In the genomic region with DNA sequence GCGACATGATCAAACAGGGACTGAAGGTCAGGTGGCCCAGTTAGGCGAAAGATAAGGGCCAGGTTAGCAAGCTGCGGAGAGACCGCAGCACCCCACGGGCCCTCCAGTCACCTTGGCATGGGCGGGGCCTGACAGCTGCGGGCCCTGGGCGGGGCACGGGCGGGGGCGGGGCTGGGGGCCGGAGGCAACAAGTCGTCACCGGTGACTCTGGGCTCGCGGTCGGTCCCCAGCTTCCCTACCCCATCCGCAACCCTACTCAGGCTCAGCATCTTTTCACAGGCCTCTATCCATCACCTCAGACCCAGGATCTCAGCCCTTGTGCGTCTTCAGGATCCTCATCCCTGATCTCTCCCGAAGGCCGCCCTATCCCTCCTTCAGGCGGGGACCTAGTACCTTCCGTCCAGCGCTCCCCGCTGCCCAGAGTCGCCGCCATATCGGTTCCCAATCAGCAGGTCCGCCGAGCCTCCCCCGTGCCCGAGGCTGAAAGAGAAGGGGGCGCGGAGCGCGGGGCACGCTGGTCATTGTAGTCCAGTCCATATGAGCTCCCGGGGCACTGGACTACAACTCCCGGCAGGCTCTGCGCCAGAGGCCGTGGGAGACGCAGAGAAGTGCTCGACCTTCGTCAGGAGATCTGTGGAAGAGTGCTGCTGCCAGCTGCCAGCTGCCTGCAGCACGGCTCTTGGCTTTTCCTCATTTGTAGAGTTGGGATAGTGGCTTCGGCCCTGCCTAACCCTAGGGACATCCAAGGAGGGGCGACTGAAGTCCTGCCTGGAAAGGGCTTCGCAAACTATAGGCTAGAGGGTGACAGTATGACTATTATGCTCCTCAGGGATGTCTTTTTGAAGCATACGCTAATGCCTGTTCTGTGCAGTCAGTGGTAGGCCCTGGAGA, we compare ENCODE assay signal across 1 cellular context.
TF ChIP-seq lines count a peak whose summit lies in the region.

A gene (minus strand): TSS at position 513 of the 891 bp plus-strand sequence. CDS start 80 bp downstream, at position 433.

TF ChIP-seq in HepG2, 621 proteins besides CTCF, POLR2A, EP300 and RAD21 (continued from another document):
- TF ChIP-seq, protein P1, sequence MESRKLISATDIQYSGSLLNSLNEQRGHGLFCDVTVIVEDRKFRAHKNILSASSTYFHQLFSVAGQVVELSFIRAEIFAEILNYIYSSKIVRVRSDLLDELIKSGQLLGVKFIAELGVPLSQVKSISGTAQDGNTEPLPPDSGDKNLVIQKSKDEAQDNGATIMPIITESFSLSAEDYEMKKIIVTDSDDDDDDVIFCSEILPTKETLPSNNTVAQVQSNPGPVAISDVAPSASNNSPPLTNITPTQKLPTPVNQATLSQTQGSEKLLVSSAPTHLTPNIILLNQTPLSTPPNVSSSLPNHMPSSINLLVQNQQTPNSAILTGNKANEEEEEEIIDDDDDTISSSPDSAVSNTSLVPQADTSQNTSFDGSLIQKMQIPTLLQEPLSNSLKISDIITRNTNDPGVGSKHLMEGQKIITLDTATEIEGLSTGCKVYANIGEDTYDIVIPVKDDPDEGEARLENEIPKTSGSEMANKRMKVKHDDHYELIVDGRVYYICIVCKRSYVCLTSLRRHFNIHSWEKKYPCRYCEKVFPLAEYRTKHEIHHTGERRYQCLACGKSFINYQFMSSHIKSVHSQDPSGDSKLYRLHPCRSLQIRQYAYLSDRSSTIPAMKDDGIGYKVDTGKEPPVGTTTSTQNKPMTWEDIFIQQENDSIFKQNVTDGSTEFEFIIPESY (CRISPR knock-in tag; IDR thresholded peaks at IDR 0.05): 0 out of 2 replicates have a peak, but pooled peaks have one; percentile 29
- TF ChIP-seq, protein P2, sequence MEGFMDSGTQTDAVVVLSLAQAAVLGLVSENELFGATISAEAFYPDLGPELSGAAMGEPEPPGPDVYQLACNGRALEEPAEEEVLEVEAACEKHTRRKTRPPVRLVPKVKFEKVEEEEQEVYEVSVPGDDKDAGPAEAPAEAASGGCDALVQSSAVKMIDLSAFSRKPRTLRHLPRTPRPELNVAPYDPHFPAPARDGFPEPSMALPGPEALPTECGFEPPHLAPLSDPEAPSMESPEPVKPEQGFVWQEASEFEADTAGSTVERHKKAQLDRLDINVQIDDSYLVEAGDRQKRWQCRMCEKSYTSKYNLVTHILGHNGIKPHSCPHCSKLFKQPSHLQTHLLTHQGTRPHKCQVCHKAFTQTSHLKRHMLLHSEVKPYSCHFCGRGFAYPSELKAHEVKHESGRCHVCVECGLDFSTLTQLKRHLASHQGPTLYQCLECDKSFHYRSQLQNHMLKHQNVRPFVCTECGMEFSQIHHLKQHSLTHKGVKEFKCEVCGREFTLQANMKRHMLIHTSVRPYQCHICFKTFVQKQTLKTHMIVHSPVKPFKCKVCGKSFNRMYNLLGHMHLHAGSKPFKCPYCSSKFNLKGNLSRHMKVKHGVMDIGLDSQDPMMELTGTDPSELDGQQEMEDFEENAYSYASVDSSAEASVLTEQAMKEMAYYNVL (CRISPR knock-in tag; IDR thresholded peaks at IDR 0.05; ENCODE audit: borderline replicate concordance): peak; percentile 60; the same call in 1 of the 2 replicates
- TF ChIP-seq POLR2AphosphoS5 (IDR thresholded peaks at IDR 0.05; ENCODE audit: low read depth, low read length): peak; percentile 84
- peak; percentile 82; the same call in 1 of the 2 replicates for TF ChIP-seq ZSCAN21 (CRISPR knock-in tag; IDR thresholded peaks at IDR 0.05; ENCODE audit: borderline replicate concordance)
- TF ChIP-seq, protein P3, sequence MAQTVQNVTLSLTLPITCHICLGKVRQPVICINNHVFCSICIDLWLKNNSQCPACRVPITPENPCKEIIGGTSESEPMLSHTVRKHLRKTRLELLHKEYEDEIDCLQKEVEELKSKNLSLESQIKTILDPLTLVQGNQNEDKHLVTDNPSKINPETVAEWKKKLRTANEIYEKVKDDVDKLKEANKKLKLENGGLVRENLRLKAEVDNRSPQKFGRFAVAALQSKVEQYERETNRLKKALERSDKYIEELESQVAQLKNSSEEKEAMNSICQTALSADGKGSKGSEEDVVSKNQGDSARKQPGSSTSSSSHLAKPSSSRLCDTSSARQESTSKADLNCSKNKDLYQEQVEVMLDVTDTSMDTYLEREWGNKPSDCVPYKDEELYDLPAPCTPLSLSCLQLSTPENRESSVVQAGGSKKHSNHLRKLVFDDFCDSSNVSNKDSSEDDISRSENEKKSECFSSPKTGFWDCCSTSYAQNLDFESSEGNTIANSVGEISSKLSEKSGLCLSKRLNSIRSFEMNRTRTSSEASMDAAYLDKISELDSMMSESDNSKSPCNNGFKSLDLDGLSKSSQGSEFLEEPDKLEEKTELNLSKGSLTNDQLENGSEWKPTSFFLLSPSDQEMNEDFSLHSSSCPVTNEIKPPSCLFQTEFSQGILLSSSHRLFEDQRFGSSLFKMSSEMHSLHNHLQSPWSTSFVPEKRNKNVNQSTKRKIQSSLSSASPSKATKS (CRISPR knock-in tag; IDR thresholded peaks at IDR 0.05): no peak
- 0 out of 2 replicates have a peak, but pooled peaks have one; percentile 14 for TF ChIP-seq ZNF354B (CRISPR knock-in tag; IDR thresholded peaks at IDR 0.05)
- TF ChIP-seq ZNF556 (CRISPR knock-in tag; IDR thresholded peaks at IDR 0.05; ENCODE audit: borderline replicate concordance): 0 out of 2 replicates have a peak, but pooled peaks have one; percentile 33
- peak; percentile 91 for TF ChIP-seq HCFC1 (IDR thresholded peaks at IDR 0.05; ENCODE audit: low read depth, low read length)
- no peak for TF ChIP-seq STAG1 (CRISPR knock-in tag; IDR thresholded peaks at IDR 0.05)
- TF ChIP-seq, protein P4, sequence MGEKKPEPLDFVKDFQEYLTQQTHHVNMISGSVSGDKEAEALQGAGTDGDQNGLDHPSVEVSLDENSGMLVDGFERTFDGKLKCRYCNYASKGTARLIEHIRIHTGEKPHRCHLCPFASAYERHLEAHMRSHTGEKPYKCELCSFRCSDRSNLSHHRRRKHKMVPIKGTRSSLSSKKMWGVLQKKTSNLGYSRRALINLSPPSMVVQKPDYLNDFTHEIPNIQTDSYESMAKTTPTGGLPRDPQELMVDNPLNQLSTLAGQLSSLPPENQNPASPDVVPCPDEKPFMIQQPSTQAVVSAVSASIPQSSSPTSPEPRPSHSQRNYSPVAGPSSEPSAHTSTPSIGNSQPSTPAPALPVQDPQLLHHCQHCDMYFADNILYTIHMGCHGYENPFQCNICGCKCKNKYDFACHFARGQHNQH (CRISPR knock-in tag; IDR thresholded peaks at IDR 0.05): peak; percentile 72; the same call in 1 of the 2 replicates
- 0 out of 2 replicates have a peak, but pooled peaks have one; percentile 20 for TF ChIP-seq CBX5 (CRISPR knock-in tag; IDR thresholded peaks at IDR 0.05; ENCODE audit: borderline replicate concordance)
- TF ChIP-seq ZNF777 (CRISPR knock-in tag; IDR thresholded peaks at IDR 0.05): no peak
- peak; percentile 11 for TF ChIP-seq ZEB1 (IDR thresholded peaks at IDR 0.05; ENCODE audit: insufficient replicate concordance, low read depth)
- TF ChIP-seq IRF2 (CRISPR knock-in tag; IDR thresholded peaks at IDR 0.05): peak; percentile 96
- TF ChIP-seq, protein P5, sequence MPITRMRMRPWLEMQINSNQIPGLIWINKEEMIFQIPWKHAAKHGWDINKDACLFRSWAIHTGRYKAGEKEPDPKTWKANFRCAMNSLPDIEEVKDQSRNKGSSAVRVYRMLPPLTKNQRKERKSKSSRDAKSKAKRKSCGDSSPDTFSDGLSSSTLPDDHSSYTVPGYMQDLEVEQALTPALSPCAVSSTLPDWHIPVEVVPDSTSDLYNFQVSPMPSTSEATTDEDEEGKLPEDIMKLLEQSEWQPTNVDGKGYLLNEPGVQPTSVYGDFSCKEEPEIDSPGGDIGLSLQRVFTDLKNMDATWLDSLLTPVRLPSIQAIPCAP (CRISPR knock-in tag; IDR thresholded peaks at IDR 0.05; ENCODE audit: low read depth): 0 out of 2 replicates have a peak, but pooled peaks have one; percentile 38
- TF ChIP-seq, protein P6, sequence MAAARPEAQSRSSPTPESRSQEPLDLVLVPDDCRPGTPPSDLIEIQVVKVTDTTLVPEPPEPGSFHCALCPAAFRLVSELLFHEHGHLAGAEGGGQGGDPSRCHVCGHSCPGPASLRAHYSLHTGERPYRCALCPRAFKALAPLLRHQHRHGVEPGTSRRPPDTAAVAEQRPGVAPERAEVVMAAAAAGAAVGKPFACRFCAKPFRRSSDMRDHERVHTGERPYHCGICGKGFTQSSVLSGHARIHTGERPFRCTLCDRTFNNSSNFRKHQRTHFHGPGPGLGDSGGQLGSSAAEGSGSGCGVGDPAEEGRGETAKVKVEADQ (CRISPR knock-in tag; IDR thresholded peaks at IDR 0.05; ENCODE audit: borderline replicate concordance): 0 out of 2 replicates have a peak, but pooled peaks have one; percentile 33
- TF ChIP-seq, protein P7, sequence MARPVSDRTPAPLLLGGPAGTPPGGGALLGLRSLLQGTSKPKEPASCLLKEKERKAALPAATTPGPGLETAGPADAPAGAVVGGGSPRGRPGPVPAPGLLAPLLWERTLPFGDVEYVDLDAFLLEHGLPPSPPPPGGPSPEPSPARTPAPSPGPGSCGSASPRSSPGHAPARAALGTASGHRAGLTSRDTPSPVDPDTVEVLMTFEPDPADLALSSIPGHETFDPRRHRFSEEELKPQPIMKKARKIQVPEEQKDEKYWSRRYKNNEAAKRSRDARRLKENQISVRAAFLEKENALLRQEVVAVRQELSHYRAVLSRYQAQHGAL (CRISPR knock-in tag; IDR thresholded peaks at IDR 0.05; ENCODE audit: not compliant biosample characterization): no peak
- TF ChIP-seq, protein P8, sequence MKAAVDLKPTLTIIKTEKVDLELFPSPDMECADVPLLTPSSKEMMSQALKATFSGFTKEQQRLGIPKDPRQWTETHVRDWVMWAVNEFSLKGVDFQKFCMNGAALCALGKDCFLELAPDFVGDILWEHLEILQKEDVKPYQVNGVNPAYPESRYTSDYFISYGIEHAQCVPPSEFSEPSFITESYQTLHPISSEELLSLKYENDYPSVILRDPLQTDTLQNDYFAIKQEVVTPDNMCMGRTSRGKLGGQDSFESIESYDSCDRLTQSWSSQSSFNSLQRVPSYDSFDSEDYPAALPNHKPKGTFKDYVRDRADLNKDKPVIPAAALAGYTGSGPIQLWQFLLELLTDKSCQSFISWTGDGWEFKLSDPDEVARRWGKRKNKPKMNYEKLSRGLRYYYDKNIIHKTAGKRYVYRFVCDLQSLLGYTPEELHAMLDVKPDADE (CRISPR knock-in tag; IDR thresholded peaks at IDR 0.05): no peak
- TF ChIP-seq, protein P9, sequence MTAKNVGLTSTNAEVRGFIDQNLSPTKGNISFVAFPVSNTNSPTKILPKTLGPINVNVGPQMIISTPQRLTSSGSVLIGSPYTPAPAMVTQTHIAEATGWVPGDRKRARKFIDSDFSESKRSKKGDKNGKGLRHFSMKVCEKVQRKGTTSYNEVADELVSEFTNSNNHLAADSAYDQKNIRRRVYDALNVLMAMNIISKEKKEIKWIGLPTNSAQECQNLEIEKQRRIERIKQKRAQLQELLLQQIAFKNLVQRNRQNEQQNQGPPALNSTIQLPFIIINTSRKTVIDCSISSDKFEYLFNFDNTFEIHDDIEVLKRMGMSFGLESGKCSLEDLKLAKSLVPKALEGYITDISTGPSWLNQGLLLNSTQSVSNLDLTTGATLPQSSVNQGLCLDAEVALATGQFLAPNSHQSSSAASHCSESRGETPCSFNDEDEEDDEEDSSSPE (CRISPR knock-in tag; IDR thresholded peaks at IDR 0.05): peak; percentile 44
- peak; percentile 57; the same call in 1 of the 2 replicates for TF ChIP-seq ZNF317 (CRISPR knock-in tag; IDR thresholded peaks at IDR 0.05)
- TF ChIP-seq HOXA3 (CRISPR knock-in tag; IDR thresholded peaks at IDR 0.05): peak; percentile 59; the same call in 1 of the 2 replicates
- no peak for TF ChIP-seq FOXM1 (CRISPR knock-in tag; IDR thresholded peaks at IDR 0.05)
- TF ChIP-seq ZNF747 (CRISPR knock-in tag; IDR thresholded peaks at IDR 0.05; ENCODE audit: borderline replicate concordance): peak; percentile 75; the same call in 1 of the 2 replicates
